1 cellular context compared by ENCODE assay signal in the genomic region with DNA sequence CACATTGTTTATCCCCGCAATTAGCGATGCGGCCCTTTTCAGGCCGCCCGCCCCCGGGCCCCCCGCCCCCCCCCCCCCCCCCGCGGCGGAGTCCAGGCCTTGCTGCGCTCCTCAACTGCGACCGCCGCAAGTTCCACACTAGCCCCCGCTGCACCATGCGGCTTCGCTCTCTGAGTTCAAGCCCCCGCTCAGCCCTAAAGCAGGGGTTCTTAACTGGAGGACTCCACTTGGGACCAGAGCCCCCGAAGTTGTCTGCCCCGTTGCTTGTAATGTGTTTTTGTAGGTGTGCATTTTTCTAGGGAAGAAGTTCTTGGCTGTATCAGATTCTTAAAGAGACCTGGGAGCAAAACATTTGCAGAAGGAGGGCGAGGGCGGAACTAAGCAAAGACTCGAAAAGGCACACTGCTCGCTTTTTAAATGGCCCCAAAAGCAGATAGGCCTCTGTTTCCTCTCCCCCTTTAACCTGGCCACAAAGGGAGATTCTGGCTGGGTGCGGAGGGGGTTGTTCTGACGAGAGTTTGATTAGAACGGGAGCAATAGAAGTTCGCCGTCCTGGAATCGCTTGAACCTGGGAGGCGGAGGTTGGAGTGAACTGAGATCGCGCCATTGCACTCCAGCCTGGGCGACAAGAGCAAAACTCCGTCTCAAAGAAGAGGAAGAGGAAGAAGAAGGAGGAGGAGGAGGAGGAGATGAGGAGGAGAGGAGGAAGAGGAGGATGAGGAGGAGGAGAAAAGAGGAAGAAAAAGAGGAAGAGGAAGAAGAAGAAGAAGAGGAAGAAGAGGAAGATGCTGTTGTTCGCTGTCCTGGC.
TF ChIP-seq lines count a peak whose summit lies in the region.

No MANE protein-coding gene starts in this region.

TF ChIP-seq in IMR-90, 13 proteins besides CTCF, POLR2A, EP300 and RAD21 (continued from another document):
- no peak for TF ChIP-seq RFX5 (IDR thresholded peaks at IDR 0.05; ENCODE audit: low read depth, low read length)
- TF ChIP-seq, protein P1, sequence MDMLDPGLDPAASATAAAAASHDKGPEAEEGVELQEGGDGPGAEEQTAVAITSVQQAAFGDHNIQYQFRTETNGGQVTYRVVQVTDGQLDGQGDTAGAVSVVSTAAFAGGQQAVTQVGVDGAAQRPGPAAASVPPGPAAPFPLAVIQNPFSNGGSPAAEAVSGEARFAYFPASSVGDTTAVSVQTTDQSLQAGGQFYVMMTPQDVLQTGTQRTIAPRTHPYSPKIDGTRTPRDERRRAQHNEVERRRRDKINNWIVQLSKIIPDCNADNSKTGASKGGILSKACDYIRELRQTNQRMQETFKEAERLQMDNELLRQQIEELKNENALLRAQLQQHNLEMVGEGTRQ (IDR thresholded peaks at IDR 0.05; ENCODE audit: low read depth, low read length): no peak
- TF ChIP-seq SMC3 (IDR thresholded peaks at IDR 0.05; ENCODE audit: low read depth, low read length): no peak
- TF ChIP-seq NFE2L2 (IDR thresholded peaks at IDR 0.05; ENCODE audit: low read depth, low read length): no peak
- no peak for TF ChIP-seq RCOR1 (IDR thresholded peaks at IDR 0.05; ENCODE audit: insufficient replicate concordance, low read length)
- TF ChIP-seq BHLHE40 (IDR thresholded peaks at IDR 0.05; ENCODE audit: low read depth, low read length): no peak
- no peak for TF ChIP-seq MXI1 (IDR thresholded peaks at IDR 0.05; ENCODE audit: borderline replicate concordance, low read depth, low read length)
- no peak for TF ChIP-seq MAZ (IDR thresholded peaks at IDR 0.05; ENCODE audit: borderline replicate concordance, low read depth, low read length)
- TF ChIP-seq CEBPB (IDR thresholded peaks at IDR 0.05; ENCODE audit: low read depth, low read length): no peak
- TF ChIP-seq CHD1 (IDR thresholded peaks at IDR 0.05; ENCODE audit: low read depth, low read length): no peak
- TF ChIP-seq MAFK (IDR thresholded peaks at IDR 0.05; ENCODE audit: low read depth, low read length): no peak
